In the genomic region with DNA sequence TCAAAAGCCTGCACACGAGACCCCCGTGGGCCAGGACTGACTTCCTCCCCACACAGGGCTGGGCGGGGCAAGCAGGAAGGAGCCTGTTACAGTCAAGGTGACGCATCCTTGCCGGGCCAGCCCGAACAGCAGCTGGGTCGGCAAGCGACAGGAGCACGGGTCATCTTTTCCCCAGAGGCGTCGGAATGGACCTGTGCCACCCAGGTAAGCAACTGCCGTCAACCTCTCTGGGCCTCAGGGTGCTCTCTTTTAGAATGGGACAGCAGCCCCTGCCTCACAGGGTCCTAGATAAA, we compare ENCODE assay signal across 8 cellular contexts. TPM values are rescaled to one million over a fixed set of nuclear protein-coding genes. Genes with fewer than 3 reads are reported as not detected.
DNase-seq lines count a peak whose midpoint lies in the region; ATAC-seq lines count a peak whose summit lies in the region.

TSS of gene CYTH4 (plus strand) at position 124 of the 293 bp plus-strand sequence. CDS start at position 186, 62 bp downstream.

- peak; percentile 55 for ATAC-seq in HG02642 (IDR thresholded peaks at IDR 0.05; ENCODE audit: poor library complexity, unreplicated experiment)
- ATAC-seq in sciatic nerve, result peak; percentile 37

- in situ Hi-C loops in HAP-1 (cut with MboI; ENCODE audit: low sequenced_read_pairs), result no loop called here

- no peak within 1 kb of the TSS for H3K4me3 ChIP-seq in HAP-1

- no peaks in the 10 kb centered on the region for H3K4me1 ChIP-seq in HAP-1

- H3K27me3 ChIP-seq in HAP-1 (ENCODE audit: low read depth), result peaks cover 19% of the 10 kb centered on the region

- DNase-seq in 8988T (peak; percentile 54), dermis blood vessel endothelial cell (peak; percentile 60), sciatic nerve (ENCODE audit: low spot score) (no peak), NCI-H187 (lab: John Stamatoyannopoulos, UW) (no peak), DMS153 (lab: John Stamatoyannopoulos, UW) (no peak), HAP-1 (ENCODE audit: low spot score in 2 of 2) (no peak)
- peak; percentile 66 to 68 for DNase-seq in activated CD4-positive, alpha-beta T cell treated with anti-CD3 and anti-CD28 coated beads for 24 hours (ENCODE audit: low read depth in 2 of 2)

- no peaks in the 10 kb centered on the region for H3K36me3 ChIP-seq in HAP-1 (replicated peaks)

- intact Hi-C loops in sciatic nerve (cut with DNase I), result no loop called here

- no peaks in the 10 kb centered on the region for H3K9me3 ChIP-seq in HAP-1

RNA-seq across cellular contexts. Expression of gene CYTH4, which starts in this region (rescaled TPM):
- under 0.01 TPM in 1 of 2 replicates, not detected in the other for total RNA-seq in dermis blood vessel endothelial cell
- 40.0 TPM for total RNA-seq in sciatic nerve

Comparison
In these comparisons a context has a peak if more than half of its experiments do, and no peak if none do; other contexts are left out.
1. RNA of gene CYTH4 (total RNA-seq): 40.0 TPM in sciatic nerve (single experiment); under 0.01 TPM in dermis blood vessel endothelial cell; every median in the first group is over 10 times any median in the second.
2. Peak in DNase-seq in dermis blood vessel endothelial cell; RNA of the gene not detected or under 1 TPM.
3. DNase-seq: peak in 8988T (single experiment) and activated CD4-positive, alpha-beta T cell treated with anti-CD3 and anti-CD28 coated beads for 24 hours (2 of 2); none in sciatic nerve (single experiment), NCI-H187 (0 of 2), DMS153 (single experiment) and HAP-1 (0 of 2).